1 cellular context compared by ENCODE assay signal in the genomic region with DNA sequence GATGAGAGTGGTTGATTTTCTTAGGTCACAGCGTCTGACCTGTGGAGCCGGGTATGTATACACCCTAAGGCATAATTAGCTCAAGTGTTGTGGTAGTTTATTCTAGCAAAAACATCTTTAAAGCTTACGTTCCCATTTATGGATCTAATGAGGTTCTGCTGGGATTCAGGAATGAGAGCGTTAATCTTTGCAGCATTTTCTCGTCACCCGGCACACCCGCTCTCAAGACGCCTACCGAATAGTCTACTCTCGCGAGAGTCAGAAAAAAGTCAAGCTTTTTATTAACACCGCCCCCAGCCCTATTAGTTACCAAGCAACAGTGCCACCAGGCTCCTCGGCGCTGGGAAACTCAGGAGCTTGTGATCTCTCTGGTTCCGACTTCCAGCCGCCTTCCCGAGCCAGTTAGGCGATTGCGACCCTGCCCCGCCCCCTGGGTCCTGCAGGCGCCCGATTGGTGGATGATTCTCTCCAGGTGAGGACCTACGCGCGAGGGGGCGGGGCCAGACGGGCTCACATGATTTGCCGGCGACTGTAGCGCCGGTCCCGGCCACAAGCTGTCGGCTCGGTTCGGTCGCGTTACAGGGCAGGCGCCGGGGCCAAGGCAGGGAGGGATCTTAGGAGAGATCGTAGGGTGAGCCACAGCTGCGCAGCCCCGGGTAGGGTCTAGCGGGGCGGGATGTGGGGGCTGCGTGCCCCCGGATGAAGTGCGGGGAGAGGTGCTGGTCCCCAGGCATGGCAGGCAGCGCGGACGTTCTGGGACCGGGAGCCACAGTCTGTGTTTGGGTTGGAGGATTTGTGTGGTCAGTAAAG.
TF ChIP-seq lines count a peak whose summit lies in the region.

Gene PFKFB2 (plus strand): TSS at position 540 of the 810 bp plus-strand sequence. CDS start 1,443 bp downstream, outside the sequence.

TF ChIP-seq in HepG2, 621 proteins besides CTCF, POLR2A, EP300 and RAD21 (continued from another document and continues in another):
- TF ChIP-seq TRAFD1 (CRISPR knock-in tag; IDR thresholded peaks at IDR 0.05; ENCODE audit: borderline replicate concordance) (no peak), ZNF501 (CRISPR knock-in tag; IDR thresholded peaks at IDR 0.05) (peak; percentile 81), ZHX2 (IDR thresholded peaks at IDR 0.05; ENCODE audit: low read depth) (no peak; the same call in 1 of the 2 replicates), ZHX2 (CRISPR knock-in tag; IDR thresholded peaks at IDR 0.05; ENCODE audit: borderline replicate concordance) (no peak), GRHL1 (CRISPR knock-in tag; conservative IDR thresholded peaks at IDR 0.05) (no peak), ZNF780A (CRISPR knock-in tag; IDR thresholded peaks at IDR 0.05) (no peak), ZNF777 (CRISPR knock-in tag; IDR thresholded peaks at IDR 0.05) (no peak), FOXO1 (CRISPR knock-in tag; IDR thresholded peaks at IDR 0.05) (0 out of 2 replicates have a peak, but pooled peaks have one; percentile 31), ZNF33B (CRISPR knock-in tag; IDR thresholded peaks at IDR 0.05) (peak; percentile 63; the same call in 1 of the 2 replicates), ZNF335 (CRISPR knock-in tag; IDR thresholded peaks at IDR 0.05) (peak; percentile 62; the same call in 1 of the 2 replicates), CREB1 (IDR thresholded peaks at IDR 0.05) (peak; percentile 50; the same call in 1 of the 2 replicates), CREB1 (CRISPR knock-in tag; IDR thresholded peaks at IDR 0.05) (peak; percentile 71; the same call in 1 of the 2 replicates), KAT8 (CRISPR knock-in tag; IDR thresholded peaks at IDR 0.05) (peak; percentile 86), ETV6 (CRISPR knock-in tag; conservative IDR thresholded peaks at IDR 0.05) (no peak), ONECUT2 (CRISPR knock-in tag; IDR thresholded peaks at IDR 0.05) (no peak), PPARG (CRISPR knock-in tag; conservative IDR thresholded peaks at IDR 0.05) (peak; percentile 14; the same call in 1 of the 2 replicates), SMAD1 (CRISPR knock-in tag; IDR thresholded peaks at IDR 0.05; ENCODE audit: borderline replicate concordance, low read depth) (no peak), ZNF556 (CRISPR knock-in tag; IDR thresholded peaks at IDR 0.05; ENCODE audit: borderline replicate concordance) (peak; percentile 84), NR2F2 (IDR thresholded peaks at IDR 0.05; ENCODE audit: borderline replicate concordance, low read depth) (no peak), ZNF883 (CRISPR knock-in tag; IDR thresholded peaks at IDR 0.05; ENCODE audit: not compliant biosample characterization) (peak; percentile 58), CENPBD1 (CRISPR knock-in tag; IDR thresholded peaks at IDR 0.05; ENCODE audit: borderline replicate concordance, low read depth) (no peak), ELF4 (CRISPR knock-in tag; IDR thresholded peaks at IDR 0.05; ENCODE audit: borderline replicate concordance) (no peak), ATF1 (CRISPR knock-in tag; IDR thresholded peaks at IDR 0.05) (no peak; the same call in 1 of the 2 replicates), ELF1 (CRISPR knock-in tag; IDR thresholded peaks at IDR 0.05) (peak; percentile 34; the same call in 1 of the 2 replicates), KMT2A (CRISPR knock-in tag; IDR thresholded peaks at IDR 0.05) (peak; percentile 75), GLI4 (CRISPR knock-in tag; IDR thresholded peaks at IDR 0.05; ENCODE audit: borderline replicate concordance) (0 out of 2 replicates have a peak, but pooled peaks have one; percentile 54), ZNF367 (CRISPR knock-in tag; IDR thresholded peaks at IDR 0.05; ENCODE audit: borderline replicate concordance) (no peak)
- TF ChIP-seq, protein P1, sequence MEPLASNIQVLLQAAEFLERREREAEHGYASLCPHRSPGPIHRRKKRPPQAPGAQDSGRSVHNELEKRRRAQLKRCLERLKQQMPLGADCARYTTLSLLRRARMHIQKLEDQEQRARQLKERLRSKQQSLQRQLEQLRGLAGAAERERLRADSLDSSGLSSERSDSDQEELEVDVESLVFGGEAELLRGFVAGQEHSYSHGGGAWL (CRISPR knock-in tag; IDR thresholded peaks at IDR 0.05), result peak; percentile 79; the same call in 1 of the 2 replicates
- TF ChIP-seq, protein P2, sequence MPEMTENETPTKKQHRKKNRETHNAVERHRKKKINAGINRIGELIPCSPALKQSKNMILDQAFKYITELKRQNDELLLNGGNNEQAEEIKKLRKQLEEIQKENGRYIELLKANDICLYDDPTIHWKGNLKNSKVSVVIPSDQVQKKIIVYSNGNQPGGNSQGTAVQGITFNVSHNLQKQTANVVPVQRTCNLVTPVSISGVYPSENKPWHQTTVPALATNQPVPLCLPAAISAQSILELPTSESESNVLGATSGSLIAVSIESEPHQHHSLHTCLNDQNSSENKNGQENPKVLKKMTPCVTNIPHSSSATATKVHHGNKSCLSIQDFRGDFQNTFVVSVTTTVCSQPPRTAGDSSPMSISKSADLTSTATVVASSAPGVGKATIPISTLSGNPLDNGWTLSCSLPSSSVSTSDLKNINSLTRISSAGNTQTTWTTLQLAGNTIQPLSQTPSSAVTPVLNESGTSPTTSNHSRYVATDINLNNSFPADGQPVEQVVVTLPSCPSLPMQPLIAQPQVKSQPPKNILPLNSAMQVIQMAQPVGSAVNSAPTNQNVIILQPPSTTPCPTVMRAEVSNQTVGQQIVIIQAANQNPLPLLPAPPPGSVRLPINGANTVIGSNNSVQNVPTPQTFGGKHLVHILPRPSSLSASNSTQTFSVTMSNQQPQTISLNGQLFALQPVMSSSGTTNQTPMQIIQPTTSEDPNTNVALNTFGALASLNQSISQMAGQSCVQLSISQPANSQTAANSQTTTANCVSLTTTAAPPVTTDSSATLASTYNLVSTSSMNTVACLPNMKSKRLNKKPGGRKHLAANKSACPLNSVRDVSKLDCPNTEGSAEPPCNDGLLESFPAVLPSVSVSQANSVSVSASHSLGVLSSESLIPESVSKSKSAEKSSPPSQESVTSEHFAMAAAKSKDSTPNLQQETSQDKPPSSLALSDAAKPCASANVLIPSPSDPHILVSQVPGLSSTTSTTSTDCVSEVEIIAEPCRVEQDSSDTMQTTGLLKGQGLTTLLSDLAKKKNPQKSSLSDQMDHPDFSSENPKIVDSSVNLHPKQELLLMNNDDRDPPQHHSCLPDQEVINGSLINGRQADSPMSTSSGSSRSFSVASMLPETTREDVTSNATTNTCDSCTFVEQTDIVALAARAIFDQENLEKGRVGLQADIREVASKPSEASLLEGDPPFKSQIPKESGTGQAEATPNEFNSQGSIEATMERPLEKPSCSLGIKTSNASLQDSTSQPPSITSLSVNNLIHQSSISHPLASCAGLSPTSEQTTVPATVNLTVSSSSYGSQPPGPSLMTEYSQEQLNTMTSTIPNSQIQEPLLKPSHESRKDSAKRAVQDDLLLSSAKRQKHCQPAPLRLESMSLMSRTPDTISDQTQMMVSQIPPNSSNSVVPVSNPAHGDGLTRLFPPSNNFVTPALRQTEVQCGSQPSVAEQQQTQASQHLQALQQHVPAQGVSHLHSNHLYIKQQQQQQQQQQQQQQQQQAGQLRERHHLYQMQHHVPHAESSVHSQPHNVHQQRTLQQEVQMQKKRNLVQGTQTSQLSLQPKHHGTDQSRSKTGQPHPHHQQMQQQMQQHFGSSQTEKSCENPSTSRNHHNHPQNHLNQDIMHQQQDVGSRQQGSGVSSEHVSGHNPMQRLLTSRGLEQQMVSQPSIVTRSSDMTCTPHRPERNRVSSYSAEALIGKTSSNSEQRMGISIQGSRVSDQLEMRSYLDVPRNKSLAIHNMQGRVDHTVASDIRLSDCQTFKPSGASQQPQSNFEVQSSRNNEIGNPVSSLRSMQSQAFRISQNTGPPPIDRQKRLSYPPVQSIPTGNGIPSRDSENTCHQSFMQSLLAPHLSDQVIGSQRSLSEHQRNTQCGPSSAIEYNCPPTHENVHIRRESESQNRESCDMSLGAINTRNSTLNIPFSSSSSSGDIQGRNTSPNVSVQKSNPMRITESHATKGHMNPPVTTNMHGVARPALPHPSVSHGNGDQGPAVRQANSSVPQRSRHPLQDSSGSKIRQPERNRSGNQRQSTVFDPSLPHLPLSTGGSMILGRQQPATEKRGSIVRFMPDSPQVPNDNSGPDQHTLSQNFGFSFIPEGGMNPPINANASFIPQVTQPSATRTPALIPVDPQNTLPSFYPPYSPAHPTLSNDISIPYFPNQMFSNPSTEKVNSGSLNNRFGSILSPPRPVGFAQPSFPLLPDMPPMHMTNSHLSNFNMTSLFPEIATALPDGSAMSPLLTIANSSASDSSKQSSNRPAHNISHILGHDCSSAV (CRISPR knock-in tag; IDR thresholded peaks at IDR 0.05; ENCODE audit: borderline replicate concordance), result no peak
- TF ChIP-seq, protein P3, sequence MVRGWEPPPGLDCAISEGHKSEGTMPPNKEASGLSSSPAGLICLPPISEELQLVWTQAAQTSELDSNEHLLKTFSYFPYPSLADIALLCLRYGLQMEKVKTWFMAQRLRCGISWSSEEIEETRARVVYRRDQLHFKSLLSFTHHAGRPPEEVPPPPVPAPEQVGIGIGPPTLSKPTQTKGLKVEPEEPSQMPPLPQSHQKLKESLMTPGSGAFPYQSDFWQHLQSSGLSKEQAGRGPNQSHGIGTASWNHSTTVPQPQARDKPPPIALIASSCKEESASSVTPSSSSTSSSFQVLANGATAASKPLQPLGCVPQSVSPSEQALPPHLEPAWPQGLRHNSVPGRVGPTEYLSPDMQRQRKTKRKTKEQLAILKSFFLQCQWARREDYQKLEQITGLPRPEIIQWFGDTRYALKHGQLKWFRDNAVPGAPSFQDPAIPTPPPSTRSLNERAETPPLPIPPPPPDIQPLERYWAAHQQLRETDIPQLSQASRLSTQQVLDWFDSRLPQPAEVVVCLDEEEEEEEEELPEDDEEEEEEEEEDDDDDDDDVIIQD (CRISPR knock-in tag; IDR thresholded peaks at IDR 0.05; ENCODE audit: low read depth), result peak; percentile 84
